Comparison of ENCODE assay signal across 17 cellular contexts in the genomic region with DNA sequence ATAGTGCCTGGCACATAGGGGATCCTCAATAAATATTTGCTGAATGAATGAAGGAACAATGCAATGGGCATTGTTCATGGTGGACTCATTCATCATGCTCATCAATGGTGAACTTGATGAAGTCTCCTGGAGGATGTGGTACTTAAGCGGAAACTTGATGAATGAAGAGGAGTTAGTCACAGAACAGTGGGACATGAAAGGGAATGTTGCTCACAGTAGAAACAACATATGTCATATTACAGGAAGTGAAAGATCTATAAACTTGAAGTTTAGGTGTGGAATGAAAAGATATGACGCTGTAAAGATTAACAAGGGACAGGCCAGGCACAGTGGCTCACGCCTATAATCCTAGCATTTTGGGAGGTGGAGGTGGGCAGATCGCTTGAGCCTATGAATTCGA.
DNase-seq lines count a peak whose midpoint lies in the region; ATAC-seq, FAIRE-seq and TF ChIP-seq lines count a peak whose summit lies in the region.
"Had no signal": no experiment of that assay in that cellular context is flagged by ENCODE, and none has a peak within 500 bp of the region (broad histone marks: within the 10 kb centered on the region; RNA-seq: fewer than 3 reads in every experiment).

No MANE protein-coding gene starts in this region.

- intact Hi-C loops in activated CD4-positive, alpha-beta T cell treated with anti-CD3 and anti-CD28 coated beads for 36 hours (cut with DNase I, micrococcal nuclease) = no loop called here
- intact Hi-C loops in activated B cell treated with CpG ODN at 0.5 μM for 24 hours (cut with micrococcal nuclease) = loop anchor here (2.0 kb wide), 2 partner anchors 14 kb away; no protein-coding TSS in a partner anchor
- intact Hi-C loops in mucosa of descending colon (cut with DNase I, micrococcal nuclease) = no loop called here

- H3K4me1 ChIP-seq in mucosa of descending colon (ENCODE audit: low read depth) = no peaks in the 10 kb centered on the region

- TF ChIP-seq POLR2A in GM12892 (IDR thresholded peaks at IDR 0.05; ENCODE audit: low read depth, low read length) = no peak

- no peak overlapping the region for H3K4me3 Mint-ChIP-seq in activated CD4-positive, alpha-beta T cell treated with anti-CD3 and anti-CD28 coated beads for 36 hours
- no peak overlapping the region for H3K4me3 Mint-ChIP-seq in activated B cell treated with CpG ODN at 0.5 μM for 24 hours
- no peak overlapping the region for H3K4me3 Mint-ChIP-seq in HFFc6

- no peaks in the 10 kb centered on the region for H3K36me3 Mint-ChIP-seq in activated CD4-positive, alpha-beta T cell treated with anti-CD3 and anti-CD28 coated beads for 36 hours (ENCODE audit: low read depth)
- H3K36me3 Mint-ChIP-seq in activated B cell treated with CpG ODN at 0.5 μM for 24 hours (ENCODE audit: low read depth) = peaks cover 3% of the 10 kb centered on the region
- H3K36me3 Mint-ChIP-seq in HFFc6 (ENCODE audit: low read depth) = peaks cover 5% of the 10 kb centered on the region; the same call in 1 of the 2 replicates

- CTCF ChIA-PET in activated CD4-positive, alpha-beta T cell treated with anti-CD3 and anti-CD28 coated beads for 36 hours (lab: Charles Lee) = interaction anchor here (0.6 kb wide), 1 partner anchor 1029 kb away, joined by 3 read pairs; no protein-coding TSS in a partner anchor
- CTCF ChIA-PET in activated B cell treated with CpG ODN at 0.5 μM for 24 hours (lab: Charles Lee) = interaction anchor here (2.1 kb wide), 1 partner anchor 8 kb away, joined by 5 read pairs; no protein-coding TSS in a partner anchor

- H3K9me3 Mint-ChIP-seq in activated CD4-positive, alpha-beta T cell treated with anti-CD3 and anti-CD28 coated beads for 36 hours (ENCODE audit: low read depth) = no peaks in the 10 kb centered on the region
- no peaks in the 10 kb centered on the region for H3K9me3 Mint-ChIP-seq in activated B cell treated with CpG ODN at 0.5 μM for 24 hours
- H3K9me3 Mint-ChIP-seq in HFFc6 = no peaks in the 10 kb centered on the region

- peaks cover 21% of the 10 kb centered on the region for H3K4me1 Mint-ChIP-seq in activated CD4-positive, alpha-beta T cell treated with anti-CD3 and anti-CD28 coated beads for 36 hours
- H3K4me1 Mint-ChIP-seq in activated B cell treated with CpG ODN at 0.5 μM for 24 hours (peaks cover 56% of the 10 kb centered on the region), HFFc6 (ENCODE audit: low read depth) (peaks cover 44% of the 10 kb centered on the region)

- peak; percentile 76 for ATAC-seq in activated CD4-positive, alpha-beta T cell treated with anti-CD3 and anti-CD28 coated beads for 36 hours
- ATAC-seq in activated B cell treated with CpG ODN at 0.5 μM for 24 hours (ENCODE audit: low read depth) = no peak
- peak; percentile 93 for ATAC-seq in mucosa of descending colon
- ATAC-seq in GM19395 (IDR thresholded peaks at IDR 0.05; ENCODE audit: unreplicated experiment) = no peak

- H3K9me3 ChIP-seq in mucosa of descending colon = no peaks in the 10 kb centered on the region
- H3K9me3 ChIP-seq: BLaER1, HAP-1 had no signal

- no peak overlapping the region for H3K4me3 ChIP-seq in mucosa of descending colon
- H3K4me3 ChIP-seq: BLaER1, HAP-1, PC-9 had no signal

- peak; percentile 61 for FAIRE-seq in GM12892 (lab: Jason Lieb, UNC)
- FAIRE-seq: HTR-8/SVneo had no signal

- POLR2A ChIA-PET in activated CD4-positive, alpha-beta T cell treated with anti-CD3 and anti-CD28 coated beads for 36 hours (lab: Charles Lee) = no interaction called here
- POLR2A ChIA-PET in activated B cell treated with CpG ODN at 0.5 μM for 24 hours (lab: Charles Lee) = no interaction called here

- TF ChIP-seq CTCF in activated B cell treated with CpG ODN at 0.5 μM for 24 hours (IDR thresholded peaks at IDR 0.05) (no peak), mucosa of descending colon (IDR thresholded peaks at IDR 0.05) (no peak), HFFc6 (IDR thresholded peaks at IDR 0.05) (no peak)

- no peaks in the 10 kb centered on the region for H3K27me3 Mint-ChIP-seq in activated CD4-positive, alpha-beta T cell treated with anti-CD3 and anti-CD28 coated beads for 36 hours
- H3K27me3 Mint-ChIP-seq in activated B cell treated with CpG ODN at 0.5 μM for 24 hours = no peaks in the 10 kb centered on the region
- H3K27me3 Mint-ChIP-seq in HFFc6 (ENCODE audit: insufficient read depth) = no peaks in the 10 kb centered on the region

- H3K36me3 ChIP-seq in mucosa of descending colon (ENCODE audit: low read depth) = no peaks in the 10 kb centered on the region
- H3K36me3 ChIP-seq: BLaER1, HAP-1 had no signal

- no peak overlapping the region for H3K27ac Mint-ChIP-seq in activated CD4-positive, alpha-beta T cell treated with anti-CD3 and anti-CD28 coated beads for 36 hours
- H3K27ac Mint-ChIP-seq in activated B cell treated with CpG ODN at 0.5 μM for 24 hours (peak overlapping the region; percentile 31), HFFc6 (no peak overlapping the region)

- no peak for DNase-seq in activated CD4-positive, alpha-beta T cell treated with anti-CD3 and anti-CD28 coated beads for 36 hours
- DNase-seq in activated CD4-positive, alpha-beta T cell treated with anti-CD3 and anti-CD28 coated beads for 1 hour = no peak
- no peak for DNase-seq in GM12892 (ENCODE audit: insufficient read length)
- no peak for DNase-seq in activated B cell treated with CpG ODN at 0.5 μM for 24 hours
- DNase-seq in mucosa of descending colon = peak in 1 of 3 donors; percentile 38
- no peak for DNase-seq in HUDEP-2 (lab: John Stamatoyannopoulos, UW; ENCODE audit: unreplicated experiment in 76 of 76)
- DNase-seq in HFFc6 = no peak
- DNase-seq: 8988T, DMS 273 treated with DMSO at 0.1 percent for 48 hours, NCI-H1092 treated with DMSO at 0.1 percent for 48 hours, NCI-H1694 treated with DMSO at 0.1 percent for 48 hours, NCI-H446, PC-9 had no signal

Comparison
In these comparisons a context has a peak if more than half of its experiments do, and no peak if none do; other contexts are left out.
1. ATAC-seq: peak in activated CD4-positive, alpha-beta T cell treated with anti-CD3 and anti-CD28 coated beads for 36 hours (single experiment) and mucosa of descending colon (single experiment); none in activated B cell treated with CpG ODN at 0.5 μM for 24 hours (single experiment) and GM19395 (single experiment).